ENCODE assay signal across 20 cellular contexts in the genomic region with DNA sequence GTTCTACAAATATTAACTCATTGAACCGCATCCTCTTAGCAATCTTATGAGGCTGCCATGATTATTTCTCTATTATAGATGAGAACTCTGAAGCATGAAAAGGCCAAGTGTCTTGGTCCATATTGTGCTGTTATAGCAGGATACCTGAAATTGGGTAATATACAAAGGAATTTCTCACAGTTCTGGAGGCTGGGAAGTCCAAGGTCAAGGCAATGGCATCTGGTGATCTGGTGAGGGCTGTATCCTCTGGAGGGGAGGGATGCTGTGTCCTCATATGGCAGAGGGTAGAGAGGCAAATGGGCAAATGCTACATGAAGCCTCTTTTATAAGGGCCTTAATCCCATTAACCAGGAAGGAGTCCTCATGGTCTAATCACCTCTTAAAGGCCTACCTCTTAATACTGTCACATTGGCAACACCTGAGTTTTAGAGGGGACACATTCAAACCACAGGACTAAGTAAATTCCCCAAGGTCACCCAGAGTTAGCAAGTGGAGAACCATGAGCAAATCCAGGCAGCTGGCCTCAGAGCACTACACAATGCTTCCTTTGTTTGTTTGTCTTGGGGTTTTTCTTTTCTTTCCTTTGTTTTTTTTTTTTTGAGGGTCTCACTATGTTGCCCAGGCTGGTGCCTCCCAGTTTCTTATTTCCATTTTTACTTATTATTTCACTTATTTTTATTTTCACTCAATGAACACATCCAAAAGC. TPM values are rescaled to one million over a fixed set of nuclear protein-coding genes. Genes with fewer than 3 reads are reported as not detected.
DNase-seq lines count a peak whose midpoint lies in the region; ATAC-seq, FAIRE-seq and TF ChIP-seq lines count a peak whose summit lies in the region.
"Had no signal": no experiment of that assay in that cellular context is flagged by ENCODE, and none has a peak within 500 bp of the region (broad histone marks: within the 10 kb centered on the region; RNA-seq: fewer than 3 reads in every experiment).

No MANE protein-coding gene starts in this region.

- CTCF ChIA-PET in K562 (lab: Yijun Ruan, JAX; ENCODE audit: low intra/inter-chr PET ratio): no interaction called here

- H3K4me3 ChIP-seq in K562: no peak overlapping the region
- H3K4me3 ChIP-seq: A549, BLaER1, GM12878, GM23248 had no signal

- no peak for TF ChIP-seq POLR2A in K562 (conservative IDR thresholded peaks at IDR 0.05)

- ATAC-seq in K562: no peak
- ATAC-seq in GM19328 (IDR thresholded peaks at IDR 0.05; ENCODE audit: unreplicated experiment): no peak
- ATAC-seq in GM18520 (IDR thresholded peaks at IDR 0.05; ENCODE audit: unreplicated experiment): no peak
- ATAC-seq: A549, GM12878 had no signal

- H3K79me2 ChIP-seq in K562 (ENCODE audit: control insufficient read depth, insufficient read depth, low read length): no peaks in the 10 kb centered on the region

- WGBS in K562 (ENCODE audit: insufficient coverage, low coverage, missing lambda C conversion rate): 63% methylated on average over 1 of the region's 1 CpG

- DNase-seq in NCI-H82 (lab: John Stamatoyannopoulos, UW) (peak; percentile 56), NCI-H82 treated with DMSO at 0.1 percent for 48 hours (lab: John Stamatoyannopoulos, UW; ENCODE audit: unreplicated experiment) (no peak), NCI-H524 (lab: John Stamatoyannopoulos, UW) (peak; percentile 38 to 57), K562 (ENCODE audit: extremely low read depth in 1 of 4, low spot score in 3 of 4) (no peak)
- DNase-seq: Calu3; CD4-positive, alpha-beta memory T cell; DMS 273 treated with DMSO at 0.1 percent for 48 hours; DMS53; DND-41; EL; GM23248; HCEC 1CT had no signal

- no peaks in the 10 kb centered on the region for H3K27me3 ChIP-seq in K562 (ENCODE audit: control insufficient read depth in 2 of 2, insufficient read depth in 2 of 2, low read length in 2 of 2)
- H3K27me3 ChIP-seq: BLaER1 had no signal

- TF ChIP-seq EP300 in K562 (IDR thresholded peaks at IDR 0.05; ENCODE audit: low read length): no peak

- H3K4me2 ChIP-seq in K562 (ENCODE audit: insufficient read depth, low read length): no peak overlapping the region
- H3K4me2 ChIP-seq: A549, BLaER1 had no signal

- H3K27ac ChIP-seq in K562 (ENCODE audit: extremely low read depth, low read depth, low read length): no peak overlapping the region
- H3K27ac ChIP-seq: 22Rv1, A549, BLaER1, GM23248 had no signal

- no peaks in the 10 kb centered on the region for H3K9me3 ChIP-seq in K562 (replicated peaks; ENCODE audit: control insufficient read depth, insufficient read depth, low read depth, low read length)
- H3K9me3 ChIP-seq: A549, BLaER1 had no signal

- in situ Hi-C loops in K562 (cut with MboI): no loop called here

- H2AFZ ChIP-seq in K562 (ENCODE audit: low read depth, low read length): no peak overlapping the region
- H2AFZ ChIP-seq: GM23248 had no signal

- H3K36me3 ChIP-seq in K562 (ENCODE audit: control insufficient read depth, insufficient read depth, low read length): no peaks in the 10 kb centered on the region
- H3K36me3 ChIP-seq: BLaER1 had no signal

- BruUV-seq in K562 (replicated peaks; lab: Mats Ljungman, UMichigan): no TSS peak

- no peak overlapping the region for H3K9ac ChIP-seq in K562 (ENCODE audit: insufficient read depth in 1 of 2, low read depth in 2 of 2, low read length in 2 of 2)
- H3K9ac ChIP-seq: BLaER1, GM23248 had no signal

- H4K20me1 ChIP-seq in K562 (replicated peaks; ENCODE audit: control insufficient read depth, insufficient read depth, low read length): no peaks in the 10 kb centered on the region
- H4K20me1 ChIP-seq: BLaER1 had no signal

- no peak for TF ChIP-seq RAD21 in K562 (CRISPR knock-in tag; conservative IDR thresholded peaks at IDR 0.05 in 1 of 2, IDR thresholded peaks at IDR 0.05 in 1 of 2)

- intact Hi-C loops in K562 (cut with micrococcal nuclease): no loop called here

- POLR2A ChIA-PET in K562 (lab: Yijun Ruan, JAX): no interaction called here

- H3K9me1 ChIP-seq in K562 (ENCODE audit: control insufficient read depth, insufficient read depth, low read length): no peaks in the 10 kb centered on the region

- H3K4me1 ChIP-seq in K562 (replicated peaks in 1 of 2; ENCODE audit: control insufficient read depth in 2 of 2, insufficient read depth in 2 of 2, low read length in 2 of 2): no peaks in the 10 kb centered on the region; a peak in 1 of 5 replicates
- H3K4me1 ChIP-seq: A549 had no signal

- no peak for TF ChIP-seq CTCF in K562 (IDR thresholded peaks at IDR 0.05 in 2 of 3, conservative IDR thresholded peaks at IDR 0.05 in 1 of 3; ENCODE audit: insufficient read depth in 2 of 3, low read depth in 1 of 3, low read length in 3 of 3)

- FAIRE-seq in K562 (lab: Jason Lieb, UNC): no peak
- FAIRE-seq: A549, GM12878, GM19239, H54 had no signal

RNA-seq across cellular contexts. Expression of gene SAP18, which starts 22.7 kb away (rescaled TPM):
- total RNA-seq in K562 (2011; cell fraction: chromatin; rRNA removed; ENCODE audit: low replicate concordance): 16.1 and 36.2 TPM in 2 replicates
- 10.8 and 15.3 TPM in 2 replicates for total RNA-seq in K562 (2011; cell fraction: nucleolus; rRNA removed)
- 28.9 and 42.6 TPM in 2 replicates for total RNA-seq in K562 (2011; cell fraction: nucleoplasm; rRNA removed)
- 26.2 and 38.0 TPM in 2 replicates for total RNA-seq in K562 (2014; rRNA removed)
- total RNA-seq in K562 (2014; rRNA removed; fragmentation: Illumina TruSeq; extraction: Trizol): 82.9 and 107 TPM in 2 replicates
- 57.2 and 58.6 TPM in 2 replicates for total RNA-seq in K562 (2015; rRNA removed; fragmentation: Illumina TruSeq; extraction: Trizol)
- total RNA-seq in K562 (2021): 179 and 180 TPM in 2 replicates
- 74.1 and 98.6 TPM in 2 replicates for polyA plus RNA-seq in K562 (2011; rRNA removed)
- 16.2 and 25.3 TPM in 2 replicates for polyA plus RNA-seq in K562 (2011; cell fraction: cytosol; rRNA removed)
- 10.0 and 19.6 TPM in 2 replicates for polyA plus RNA-seq in K562 (2011; cell fraction: nucleus; rRNA removed)
- polyA plus RNA-seq in K562 (2012): 88.6 and 104 TPM in 2 replicates
- 39.6 and 50.3 TPM in 2 replicates for polyA plus RNA-seq in K562 (2014; fragmentation: Illumina TruSeq; extraction: Trizol)
- polyA plus RNA-seq in K562 (2014; fragmentation: Nextera tagmentation; extraction: Ambion mirVana): 100 to 1,000 TPM; 311 to 363 TPM
- polyA plus RNA-seq in K562 (2014; rRNA removed): 56.1 and 66.1 TPM in 2 replicates
- 20.8 and 22.9 TPM in 2 replicates for polyA minus RNA-seq in K562 (2011; rRNA and poly(A)+ RNA removed)
- polyA minus RNA-seq in K562 (2011; cell fraction: cytosol; rRNA and poly(A)+ RNA removed): 7.7 and 8.0 TPM in 2 replicates
- polyA minus RNA-seq in K562 (2011; cell fraction: nucleus; rRNA and poly(A)+ RNA removed): 13.1 and 28.0 TPM in 2 replicates

RNA-seq across cellular contexts. Expression of gene LATS2, which starts 55.9 kb away (rescaled TPM):
- total RNA-seq in K562 (2011; cell fraction: chromatin; rRNA removed; ENCODE audit: low replicate concordance): 1.3 and 1.5 TPM in 2 replicates
- 1.1 and 1.3 TPM in 2 replicates for total RNA-seq in K562 (2011; cell fraction: nucleolus; rRNA removed)
- 0.69 and 0.95 TPM in 2 replicates for total RNA-seq in K562 (2011; cell fraction: nucleoplasm; rRNA removed)
- 0.77 and 0.94 TPM in 2 replicates for total RNA-seq in K562 (2014; rRNA removed)
- 0.76 and 0.96 TPM in 2 replicates for total RNA-seq in K562 (2014; rRNA removed; fragmentation: Illumina TruSeq; extraction: Trizol)
- total RNA-seq in K562 (2015; rRNA removed; fragmentation: Illumina TruSeq; extraction: Trizol): 0.64 and 0.76 TPM in 2 replicates
- total RNA-seq in K562 (2021): 2.4 and 3.7 TPM in 2 replicates
- polyA plus RNA-seq in K562 (2011; rRNA removed): 0.42 and 0.72 TPM in 2 replicates
- polyA plus RNA-seq in K562 (2011; cell fraction: cytosol; rRNA removed): 1.1 and 2.0 TPM in 2 replicates
- 0.65 and 1.1 TPM in 2 replicates for polyA plus RNA-seq in K562 (2011; cell fraction: nucleus; rRNA removed)
- polyA plus RNA-seq in K562 (2012): 0.99 and 1.3 TPM in 2 replicates
- polyA plus RNA-seq in K562 (2014; fragmentation: Illumina TruSeq; extraction: Trizol): 0.88 and 1.1 TPM in 2 replicates
- under 1 TPM; 0.18 to 0.21 TPM for polyA plus RNA-seq in K562 (2014; fragmentation: Nextera tagmentation; extraction: Ambion mirVana)
- 0.63 and 1.2 TPM in 2 replicates for polyA plus RNA-seq in K562 (2014; rRNA removed)
- polyA minus RNA-seq in K562 (2011; rRNA and poly(A)+ RNA removed): 1.2 and 1.5 TPM in 2 replicates
- polyA minus RNA-seq in K562 (2011; cell fraction: cytosol; rRNA and poly(A)+ RNA removed): 1.1 and 1.2 TPM in 2 replicates
- polyA minus RNA-seq in K562 (2011; cell fraction: nucleus; rRNA and poly(A)+ RNA removed): 0.81 and 1.9 TPM in 2 replicates

RNA-seq across cellular contexts. Expression of gene SKA3, which starts 59.1 kb away (rescaled TPM):
- total RNA-seq in K562 (2011; cell fraction: chromatin; rRNA removed; ENCODE audit: low replicate concordance): 7.3 and 28.3 TPM in 2 replicates
- 5.5 and 5.8 TPM in 2 replicates for total RNA-seq in K562 (2011; cell fraction: nucleolus; rRNA removed)
- 10.3 and 15.0 TPM in 2 replicates for total RNA-seq in K562 (2011; cell fraction: nucleoplasm; rRNA removed)
- total RNA-seq in K562 (2014; rRNA removed) (17.0 and 23.9 TPM in 2 replicates), K562 (2014; rRNA removed; fragmentation: Illumina TruSeq; extraction: Trizol) (29.9 and 30.7 TPM in 2 replicates), K562 (2015; rRNA removed; fragmentation: Illumina TruSeq; extraction: Trizol) (31.0 and 33.3 TPM in 2 replicates), K562 (2021) (29.5 and 35.9 TPM in 2 replicates)
- polyA plus RNA-seq in K562 (2011; rRNA removed) (30.5 and 38.5 TPM in 2 replicates), K562 (2014; fragmentation: Illumina TruSeq; extraction: Trizol) (42.0 and 53.3 TPM in 2 replicates), K562 (2014; fragmentation: Nextera tagmentation; extraction: Ambion mirVana) (10 to 100 TPM; 17.7 to 25.8 TPM), K562 (2014; rRNA removed) (30.8 and 32.3 TPM in 2 replicates)
- 10.3 and 15.6 TPM in 2 replicates for polyA plus RNA-seq in K562 (2011; cell fraction: cytosol; rRNA removed)
- 11.7 and 15.1 TPM in 2 replicates for polyA plus RNA-seq in K562 (2011; cell fraction: nucleus; rRNA removed)
- polyA plus RNA-seq in K562 (2012): 16.2 and 22.4 TPM in 2 replicates
- polyA minus RNA-seq in K562 (2011; rRNA and poly(A)+ RNA removed): 27.3 and 29.1 TPM in 2 replicates
- polyA minus RNA-seq in K562 (2011; cell fraction: cytosol; rRNA and poly(A)+ RNA removed): 17.6 and 26.9 TPM in 2 replicates
- polyA minus RNA-seq in K562 (2011; cell fraction: nucleus; rRNA and poly(A)+ RNA removed): 6.6 and 10.2 TPM in 2 replicates

RNA-seq across cellular contexts. Expression of gene MRPL57, which starts 59.2 kb away (rescaled TPM):
- total RNA-seq in K562 (2011; cell fraction: chromatin; rRNA removed; ENCODE audit: low replicate concordance): 5.1 and 5.5 TPM in 2 replicates
- total RNA-seq in K562 (2011; cell fraction: nucleolus; rRNA removed): 7.1 and 10.3 TPM in 2 replicates
- 8.3 and 9.7 TPM in 2 replicates for total RNA-seq in K562 (2011; cell fraction: nucleoplasm; rRNA removed)
- total RNA-seq in K562 (2014; rRNA removed): 40.4 and 61.8 TPM in 2 replicates
- total RNA-seq in K562 (2014; rRNA removed; fragmentation: Illumina TruSeq; extraction: Trizol): 10.0 and 10.3 TPM in 2 replicates
- 15.3 and 15.7 TPM in 2 replicates for total RNA-seq in K562 (2015; rRNA removed; fragmentation: Illumina TruSeq; extraction: Trizol)
- 18.0 and 18.9 TPM in 2 replicates for total RNA-seq in K562 (2021)
- 12.6 and 15.9 TPM in 2 replicates for polyA plus RNA-seq in K562 (2011; rRNA removed)
- polyA plus RNA-seq in K562 (2011; cell fraction: cytosol; rRNA removed): 10.0 and 17.4 TPM in 2 replicates
- 8.9 and 12.1 TPM in 2 replicates for polyA plus RNA-seq in K562 (2011; cell fraction: nucleus; rRNA removed)
- polyA plus RNA-seq in K562 (2012): 15.1 and 16.9 TPM in 2 replicates
- 8.3 and 11.4 TPM in 2 replicates for polyA plus RNA-seq in K562 (2014; fragmentation: Illumina TruSeq; extraction: Trizol)
- polyA plus RNA-seq in K562 (2014; fragmentation: Nextera tagmentation; extraction: Ambion mirVana): 10 to 100 TPM in 1 of 2 experiments, 1 to 10 TPM in 1; 6.5 to 12.5 TPM
- 25.3 and 29.5 TPM in 2 replicates for polyA plus RNA-seq in K562 (2014; rRNA removed)
- polyA minus RNA-seq in K562 (2011; rRNA and poly(A)+ RNA removed): 3.2 and 4.3 TPM in 2 replicates
- 3.8 and 5.4 TPM in 2 replicates for polyA minus RNA-seq in K562 (2011; cell fraction: cytosol; rRNA and poly(A)+ RNA removed)
- polyA minus RNA-seq in K562 (2011; cell fraction: nucleus; rRNA and poly(A)+ RNA removed): 3.5 and 3.8 TPM in 2 replicates

Comparison
In these comparisons a context has a peak if more than half of its experiments do, and no peak if none do; other contexts are left out.
1. DNase-seq: peak in NCI-H82 (single experiment) and NCI-H524 (2 of 2); none in NCI-H82 treated with DMSO at 0.1 percent for 48 hours (single experiment) and K562 (0 of 4).